In genomic region chr16:76816475-76816874, GRCh38 we compare ENCODE assay signal across 24 cellular contexts.
DNase-seq lines count a peak whose midpoint lies in the region; ATAC-seq and TF ChIP-seq lines count a peak whose summit lies in the region.
"Had no signal": no experiment of that assay in that cellular context is flagged by ENCODE, and none has a peak within 500 bp of the region (broad histone marks: within the 10 kb centered on the region; RNA-seq: fewer than 3 reads in every experiment).

No MANE protein-coding gene starts in this region.

- H3K36me3 ChIP-seq in PC-3 (ENCODE audit: low read depth, low read length) (no peaks in the 10 kb centered on the region), colonic mucosa (no peaks in the 10 kb centered on the region), tibial nerve (no peaks in the 10 kb centered on the region)
- H3K36me3 ChIP-seq: BLaER1, SJCRH30 had no signal

- TF ChIP-seq EP300 in tibial nerve (IDR thresholded peaks at IDR 0.05) = no peak

- DNase-seq in PC-3 (peak; percentile 79), epithelial cell of prostate (ENCODE audit: low read depth, low spot score) (peak; percentile 20), colonic mucosa (no peak), tibial nerve (ENCODE audit: low spot score in 2 of 2) (no peak)
- no peak for DNase-seq in CD4-positive, alpha-beta T cell
- DNase-seq: CD4-positive, CD25-positive, alpha-beta regulatory T cell; H9; NCI-H1048; NCI-H1417 treated with DMSO at 0.1 percent for 48 hours; NCI-H1694 treated with DMSO at 0.1 percent for 48 hours; NCI-H2081; NCI-H2227 treated with DMSO at 0.1 percent for 48 hours; NCI-H510A; NCI-H69; OCI-M1; SJCRH30 had no signal

- POLR2A ChIA-PET in PC-3 (lab: Charles Lee; ENCODE audit: unreplicated experiment) = no interaction called here
- POLR2A ChIA-PET in CD4-positive, alpha-beta T cell (lab: Charles Lee) = no interaction called here

- TF ChIP-seq CTCF in PC-3 (conservative IDR thresholded peaks at IDR 0.05; ENCODE audit: low read depth, low read length) (no peak), colonic mucosa (IDR thresholded peaks at IDR 0.05) (no peak), tibial nerve (IDR thresholded peaks at IDR 0.05) (no peak)
- no peak for TF ChIP-seq CTCF in CD4-positive, alpha-beta T cell (IDR thresholded peaks at IDR 0.05)

- H3K27ac ChIP-seq in PC-3 (ENCODE audit: low read length) (peak overlapping the region; percentile 39), epithelial cell of prostate (no peak overlapping the region), colonic mucosa (no peak overlapping the region), tibial nerve (no peak overlapping the region)
- H3K27ac ChIP-seq in CD4-positive, alpha-beta T cell (ENCODE audit: low read depth, low read length) = no peak overlapping the region
- H3K27ac ChIP-seq: BLaER1, KMS-11, SJCRH30 had no signal

- H3K4me1 ChIP-seq in PC-3 (ENCODE audit: insufficient read depth, low read length) = peaks cover 15% of the 10 kb centered on the region
- no peaks in the 10 kb centered on the region for H3K4me1 ChIP-seq in colonic mucosa
- no peaks in the 10 kb centered on the region for H3K4me1 ChIP-seq in tibial nerve
- H3K4me1 ChIP-seq: SJCRH30 had no signal

- intact Hi-C loops in PC-3 (cut with micrococcal nuclease) = no loop called here
- intact Hi-C loops in colonic mucosa (cut with DNase I) = no loop called here
- intact Hi-C loops in CD4-positive, alpha-beta T cell (cut with DNase I, micrococcal nuclease) = no loop called here

- H3K27me3 ChIP-seq in PC-3 (ENCODE audit: low read length) (no peaks in the 10 kb centered on the region), colonic mucosa (no peaks in the 10 kb centered on the region), tibial nerve (no peaks in the 10 kb centered on the region)
- H3K27me3 ChIP-seq in CD4-positive, alpha-beta T cell (ENCODE audit: control insufficient read depth, insufficient read depth, low read length) = no peaks in the 10 kb centered on the region
- H3K27me3 ChIP-seq: BLaER1, SJCRH30 had no signal

- no peaks in the 10 kb centered on the region for H4K20me1 ChIP-seq in PC-3 (ENCODE audit: low read length)
- H4K20me1 ChIP-seq: BLaER1 had no signal

- H3K36me3 Mint-ChIP-seq in CD4-positive, alpha-beta T cell (ENCODE audit: low read depth) = no peaks in the 10 kb centered on the region
- H3K36me3 Mint-ChIP-seq: CD4-positive, CD25-positive, alpha-beta regulatory T cell; IgD-negative memory B cell had no signal

- no peak overlapping the region for H3K9ac ChIP-seq in PC-3 (ENCODE audit: low read length)
- no peak overlapping the region for H3K9ac ChIP-seq in colonic mucosa (ENCODE audit: low read depth in 2 of 2, low read length in 2 of 2)
- H3K9ac ChIP-seq: BLaER1, KMS-11 had no signal

- H3K4me2 ChIP-seq in PC-3 (ENCODE audit: low read length) = peak overlapping the region; percentile 64
- H3K4me2 ChIP-seq: BLaER1, GM23338, KMS-11 had no signal

- TF ChIP-seq POLR2A in tibial nerve (IDR thresholded peaks at IDR 0.05) = no peak

- ATAC-seq in GM18861 (IDR thresholded peaks at IDR 0.05; ENCODE audit: unreplicated experiment) (peak; percentile 89), GM19035 (IDR thresholded peaks at IDR 0.05; ENCODE audit: unreplicated experiment) (peak; percentile 47), PC-3 (peak; percentile 96)
- no peak for ATAC-seq in CD4-positive, alpha-beta T cell (ENCODE audit: poor library complexity)
- ATAC-seq: GM23338, Right ventricle myocardium inferior, SK-N-SH treated with all-trans-retinoic acid at 6 μM for 48 hours had no signal

- 80 to 82% methylated on average over 2 of the region's 2 CpGs for WGBS in tibial nerve, 2 donors

- no peak overlapping the region for H3K4me3 ChIP-seq in PC-3 (ENCODE audit: low read length)
- no peak overlapping the region for H3K4me3 ChIP-seq in colonic mucosa
- no peak overlapping the region for H3K4me3 ChIP-seq in tibial nerve
- H3K4me3 ChIP-seq: BLaER1, GM23338, SJCRH30 had no signal

- no peaks in the 10 kb centered on the region for H3K4me1 Mint-ChIP-seq in CD4-positive, alpha-beta T cell (ENCODE audit: low read depth)
- H3K4me1 Mint-ChIP-seq: CD4-positive, CD25-positive, alpha-beta regulatory T cell; GM23338; H9; IgD-negative memory B cell had no signal

- H3K79me2 ChIP-seq in PC-3 (ENCODE audit: low read length) = no peaks in the 10 kb centered on the region

- H3K27ac Mint-ChIP-seq in CD4-positive, alpha-beta T cell = no peak overlapping the region
- H3K27ac Mint-ChIP-seq: CD4-positive, CD25-positive, alpha-beta regulatory T cell; GM23338; H9; IgD-negative memory B cell had no signal

- no peaks in the 10 kb centered on the region for H3K9me2 ChIP-seq in PC-3 (replicated peaks; ENCODE audit: low read length)

- BruUV-seq in PC-3 (replicated peaks; lab: Mats Ljungman, UMichigan) = no TSS peak

- no peaks in the 10 kb centered on the region for H3K9me3 ChIP-seq in PC-3 (ENCODE audit: low read length)
- no peaks in the 10 kb centered on the region for H3K9me3 ChIP-seq in colonic mucosa
- H3K9me3 ChIP-seq in tibial nerve = no peaks in the 10 kb centered on the region
- no peaks in the 10 kb centered on the region for H3K9me3 ChIP-seq in CD4-positive, alpha-beta T cell (ENCODE audit: control insufficient read depth, low read length)
- H3K9me3 ChIP-seq: BLaER1, SJCRH30 had no signal

- H3F3A ChIP-seq in PC-3 (ENCODE audit: low read length, unreplicated experiment) = no peaks in the 10 kb centered on the region

- CTCF ChIA-PET in PC-3 (lab: Charles Lee) = interaction anchor here (0.5 kb wide), 1 partner anchor 20 kb away, joined by 6 read pairs; no protein-coding TSS in a partner anchor
- CTCF ChIA-PET in CD4-positive, alpha-beta T cell (lab: Charles Lee) = interaction anchor here (1.4 kb wide), 1 partner anchor 9 kb away, joined by 3 read pairs; no protein-coding TSS in a partner anchor

- H3K27me3 Mint-ChIP-seq in CD4-positive, alpha-beta T cell = no peaks in the 10 kb centered on the region
- H3K27me3 Mint-ChIP-seq: IgD-negative memory B cell had no signal

- H3K4me3 Mint-ChIP-seq in CD4-positive, alpha-beta T cell = no peak overlapping the region
- H3K4me3 Mint-ChIP-seq: CD4-positive, CD25-positive, alpha-beta regulatory T cell; GM23338; H9; IgD-negative memory B cell had no signal

- no peak overlapping the region for H2AFZ ChIP-seq in PC-3 (ENCODE audit: low read length)
- H2AFZ ChIP-seq: GM23338 had no signal

- peaks cover 12% of the 10 kb centered on the region for H3K9me3 Mint-ChIP-seq in CD4-positive, alpha-beta T cell

Comparison
In these comparisons a context has a peak if more than half of its experiments do, and no peak if none do; other contexts are left out.
1. DNase-seq: peak in PC-3 (single experiment) and epithelial cell of prostate (single experiment); none in colonic mucosa (single experiment), tibial nerve (0 of 2) and CD4-positive, alpha-beta T cell (0 of 10).